Comparison of ENCODE assay signal across 8 cellular contexts in the genomic region with DNA sequence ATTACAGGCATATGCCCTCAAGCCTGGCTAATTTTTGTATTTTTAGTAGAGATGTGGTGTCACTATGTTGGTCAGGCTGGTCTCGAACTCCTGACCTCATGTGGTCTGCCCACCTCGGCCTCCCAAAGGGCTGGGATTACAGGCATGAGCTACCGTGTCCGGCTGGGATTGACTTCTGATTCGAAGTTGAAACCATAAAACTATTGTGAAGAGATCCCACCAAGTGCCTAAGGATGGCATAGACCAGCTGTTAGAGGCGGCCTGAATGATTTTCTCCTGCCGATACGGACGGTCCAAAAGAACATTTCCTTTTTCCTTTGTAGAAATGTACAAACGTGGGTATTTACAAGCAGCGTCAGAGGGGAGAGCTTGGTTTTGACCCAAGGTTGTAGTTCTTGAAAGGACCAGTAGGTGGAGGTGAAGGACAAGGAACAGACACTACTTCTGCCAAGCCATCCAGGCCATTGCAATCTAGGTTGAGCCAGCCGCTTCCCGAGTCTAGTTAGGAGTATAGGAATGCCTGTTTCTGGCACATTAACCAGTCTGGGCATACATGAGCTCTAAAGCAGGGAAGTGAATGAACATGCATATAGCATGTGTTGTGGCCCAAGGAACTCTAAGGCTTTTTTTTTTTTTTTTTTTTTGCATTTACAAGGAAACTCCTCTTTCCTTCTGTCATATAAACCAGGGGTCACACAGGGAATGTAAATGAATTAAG. TPM values are rescaled to one million over a fixed set of nuclear protein-coding genes. Genes with fewer than 3 reads are reported as not detected.
DNase-seq lines count a peak whose midpoint lies in the region; ATAC-seq, FAIRE-seq and TF ChIP-seq lines count a peak whose summit lies in the region.

No MANE protein-coding gene starts in this region.

- H3K27ac ChIP-seq in gastroesophageal sphincter = no peak overlapping the region
- no peak overlapping the region for H3K27ac ChIP-seq in trophoblast cell (ENCODE audit: low read depth, low read length)

- H3K4me2 ChIP-seq in trophoblast cell (ENCODE audit: low read length) = no peak overlapping the region

- no peak overlapping the region for H4K12ac ChIP-seq in trophoblast cell (ENCODE audit: low read depth, low read length)

- no peak for FAIRE-seq in GM12892 (lab: Jason Lieb, UNC)

- no peak overlapping the region for H2AK5ac ChIP-seq in trophoblast cell (ENCODE audit: low read length)

- H3K36me3 ChIP-seq in gastroesophageal sphincter (no peaks in the 10 kb centered on the region), trophoblast cell (ENCODE audit: control insufficient read depth in 1 of 2, insufficient read depth in 2 of 2, low read length in 2 of 2) (no peaks in the 10 kb centered on the region)

- ATAC-seq in gastroesophageal sphincter (peak; percentile 95), HG03135 (IDR thresholded peaks at IDR 0.05; ENCODE audit: unreplicated experiment) (no peak)

- H4K8ac ChIP-seq in trophoblast cell (ENCODE audit: low read depth, low read length) = no peak overlapping the region

- H2BK120ac ChIP-seq in trophoblast cell (ENCODE audit: insufficient read depth, low read length, poor library complexity) = no peak overlapping the region

- H3K14ac ChIP-seq in trophoblast cell (ENCODE audit: low read length) = no peak overlapping the region

- H2BK12ac ChIP-seq in trophoblast cell (ENCODE audit: low read length) = peak overlapping the region; percentile 45

- H3K79me2 ChIP-seq in trophoblast cell (ENCODE audit: control insufficient read depth, insufficient read depth, low read length, poor library complexity) = no peaks in the 10 kb centered on the region

- peak; percentile 90 for DNase-seq in A172 (ENCODE audit: low spot score)
- DNase-seq in GM12892 (ENCODE audit: insufficient read length) = peak; percentile 58
- peak; percentile 88 for DNase-seq in NAMALWA (ENCODE audit: low spot score)
- peak; percentile 94 for DNase-seq in SK-MEL-5 (ENCODE audit: low read depth, low spot score)
- DNase-seq in activated effector memory CD4-positive, alpha-beta T cell treated with anti-CD3 and anti-CD28 coated beads, Interleukin-2, amount 50 U/mL, for 16 hours = peak; percentile 76
- DNase-seq in trophoblast cell = peak; percentile 67 to 94

- H3K4me3 ChIP-seq in gastroesophageal sphincter (no peak overlapping the region), trophoblast cell (ENCODE audit: low read depth, low read length) (no peak overlapping the region)

- H3K4ac ChIP-seq in trophoblast cell (ENCODE audit: low read depth, low read length) = no peak overlapping the region

- no peak for TF ChIP-seq EP300 in gastroesophageal sphincter (IDR thresholded peaks at IDR 0.05)

- peaks cover 0 to 7% (median 0%) of the 10 kb centered on the region in 3 donors for H3K4me1 ChIP-seq in gastroesophageal sphincter
- H3K4me1 ChIP-seq in trophoblast cell (ENCODE audit: control insufficient read depth in 1 of 2, insufficient read depth in 2 of 2, low read length in 2 of 2) = peaks cover 6 to 11% of the 10 kb centered on the region in 2 experiments

- TF ChIP-seq POLR2A in GM12892 (IDR thresholded peaks at IDR 0.05; ENCODE audit: low read depth, low read length) (no peak), gastroesophageal sphincter (IDR thresholded peaks at IDR 0.05) (no peak)

- H3K9ac ChIP-seq in trophoblast cell (ENCODE audit: low read length) = no peak overlapping the region

- H4K91ac ChIP-seq in trophoblast cell (ENCODE audit: low read depth, low read length) = no peak overlapping the region

- 2 to 5% methylated on average over 4 to 8 of the region's 13 CpGs for WGBS in gastroesophageal sphincter (ENCODE audit: low coverage in 1 of 2), 2 donors
- no CpG with 5 or more reads among the region's 13 CpGs for WGBS in trophoblast cell (ENCODE audit: extremely low coverage, insufficient coverage, insufficient read length)

- peak; percentile 88 to 96 (median 90) for TF ChIP-seq CTCF in gastroesophageal sphincter (IDR thresholded peaks at IDR 0.05)

- no peaks in the 10 kb centered on the region for H3K79me1 ChIP-seq in trophoblast cell (ENCODE audit: low read length)

- H3K18ac ChIP-seq in trophoblast cell (ENCODE audit: low read length) = no peak overlapping the region

- no peaks in the 10 kb centered on the region for H3K9me3 ChIP-seq in gastroesophageal sphincter
- no peaks in the 10 kb centered on the region for H3K9me3 ChIP-seq in trophoblast cell (ENCODE audit: insufficient read depth, low read depth, low read length)

- peak overlapping the region; percentile 64 for H2AFZ ChIP-seq in trophoblast cell (ENCODE audit: insufficient read depth, low read length, poor library complexity)

- in situ Hi-C loops in SK-MEL-5 (cut with HindIII; ENCODE audit: low pct_unique_long_range_greater_than_20kb, low sequenced_read_pairs) = loop anchor here (25.0 kb wide), 1 partner anchor 325 kb away; no protein-coding TSS in a partner anchor

- no peak overlapping the region for H3K23ac ChIP-seq in trophoblast cell (ENCODE audit: low read length)

- peaks cover 69% of the 10 kb centered on the region for H3K27me3 ChIP-seq in gastroesophageal sphincter
- H3K27me3 ChIP-seq in trophoblast cell (ENCODE audit: insufficient read depth, low read length) = no peaks in the 10 kb centered on the region

- no peak overlapping the region for H2BK5ac ChIP-seq in trophoblast cell (ENCODE audit: low read depth, low read length, poor library complexity)

RNA-seq across cellular contexts. Expression of a gene that starts 29.0 kb away (rescaled TPM):
- total RNA-seq in A172 (2014; rRNA removed; shearing (Covaris generic)) = 9.0 and 9.4 TPM in 2 replicates
- polyA plus RNA-seq in GM12892 (2012; ENCODE audit: missing spikeins) = 1.9 TPM
- total RNA-seq in SK-MEL-5 (2014; rRNA removed; shearing (Covaris generic)) = 11.7 and 13.9 TPM in 2 replicates
- polyA plus RNA-seq in SK-MEL-5 (2015; cell fraction: cytosol; rRNA removed) = 10.4 and 10.9 TPM in 2 replicates
- polyA plus RNA-seq in SK-MEL-5 (2015; cell fraction: nucleus; rRNA removed) = 4.4 and 4.6 TPM in 2 replicates
- 1 to 10 TPM; 4.2 to 6.1 (median 5.4) TPM for total RNA-seq in gastroesophageal sphincter
- 2.7 and 2.9 TPM in 2 replicates for polyA plus RNA-seq in trophoblast cell (2013)

RNA-seq across cellular contexts. Expression of a gene that starts 29.3 kb away (rescaled TPM):
- 207 and 247 TPM in 2 replicates for total RNA-seq in A172 (2014; rRNA removed; shearing (Covaris generic))
- 90.4 TPM for polyA plus RNA-seq in GM12892 (2012; ENCODE audit: missing spikeins)
- 109 and 126 TPM in 2 replicates for total RNA-seq in SK-MEL-5 (2014; rRNA removed; shearing (Covaris generic))
- polyA plus RNA-seq in SK-MEL-5 (2015; cell fraction: cytosol; rRNA removed) = 73.2 and 76.4 TPM in 2 replicates
- 62.8 and 78.5 TPM in 2 replicates for polyA plus RNA-seq in SK-MEL-5 (2015; cell fraction: nucleus; rRNA removed)
- total RNA-seq in gastroesophageal sphincter = 10 to 100 TPM; 35.2 to 63.0 (median 43.5) TPM
- polyA plus RNA-seq in trophoblast cell (2013) = 79.3 and 82.1 TPM in 2 replicates

RNA-seq across cellular contexts. Expression of a gene that starts 35.3 kb away (rescaled TPM):
- total RNA-seq in A172 (2014; rRNA removed; shearing (Covaris generic)) = 6.2 and 12.4 TPM in 2 replicates
- polyA plus RNA-seq in GM12892 (2012; ENCODE audit: missing spikeins) = not detected
- total RNA-seq in SK-MEL-5 (2014; rRNA removed; shearing (Covaris generic)) = 22.3 and 22.9 TPM in 2 replicates
- 60.1 and 62.1 TPM in 2 replicates for polyA plus RNA-seq in SK-MEL-5 (2015; cell fraction: cytosol; rRNA removed)
- polyA plus RNA-seq in SK-MEL-5 (2015; cell fraction: nucleus; rRNA removed) = 42.1 and 68.5 TPM in 2 replicates
- under 1 TPM in 3 of 4 donors, not detected in 1; 0.35 to 0.46 (median 0.40) TPM for total RNA-seq in gastroesophageal sphincter
- polyA plus RNA-seq in trophoblast cell (2013) = 11.5 and 12.7 TPM in 2 replicates

RNA-seq across cellular contexts. Expression of a gene that starts 56.4 kb away (rescaled TPM):
- total RNA-seq in A172 (2014; rRNA removed; shearing (Covaris generic)) = 23.2 and 28.1 TPM in 2 replicates
- polyA plus RNA-seq in GM12892 (2012; ENCODE audit: missing spikeins) = 38.1 TPM
- total RNA-seq in SK-MEL-5 (2014; rRNA removed; shearing (Covaris generic)) = 26.9 and 28.8 TPM in 2 replicates
- polyA plus RNA-seq in SK-MEL-5 (2015; cell fraction: cytosol; rRNA removed) = 40.4 and 60.5 TPM in 2 replicates
- 40.7 and 51.0 TPM in 2 replicates for polyA plus RNA-seq in SK-MEL-5 (2015; cell fraction: nucleus; rRNA removed)
- 10 to 100 TPM; 51.4 to 67.2 (median 55.4) TPM for total RNA-seq in gastroesophageal sphincter
- 89.6 and 91.5 TPM in 2 replicates for polyA plus RNA-seq in trophoblast cell (2013)
